ENCODE assay signal across 21 cellular contexts in genomic region chr14:94014375-94014774, GRCh38. TPM values are rescaled to one million over a fixed set of nuclear protein-coding genes. Genes with fewer than 3 reads are reported as not detected.
A peak's percentile ranks its signal among the peaks of the same experiment; 100 is the strongest.
DNase-seq lines count a peak whose midpoint lies in the region; ATAC-seq, FAIRE-seq and TF ChIP-seq lines count a peak whose summit lies in the region.
"Had no signal": no experiment of that assay in that cellular context is flagged by ENCODE, and none has a peak within 500 bp of the region (broad histone marks: within the 10 kb centered on the region; RNA-seq: fewer than 3 reads in every experiment).

No MANE protein-coding gene starts in this region.

- H3K36me3 ChIP-seq in KMS-11 (ENCODE audit: insufficient read depth) (no peaks in the 10 kb centered on the region), H1 (ENCODE audit: control insufficient read depth in 2 of 4, insufficient read depth in 4 of 4, low read length in 3 of 4) (no peaks in the 10 kb centered on the region)

- no peak overlapping the region; the same call in 1 of the 2 replicates for H2AFZ ChIP-seq in KMS-11 (ENCODE audit: low read depth)
- H2AFZ ChIP-seq in H1 (ENCODE audit: low read length), result 0 out of 2 replicates have a peak overlapping the region, but pooled peaks have one; percentile 39

- H3K27me3 ChIP-seq in KMS-11 (ENCODE audit: insufficient read depth, low read depth), result no peaks in the 10 kb centered on the region
- H3K27me3 ChIP-seq in H1 (replicated peaks in 1 of 4; ENCODE audit: control insufficient read depth in 3 of 4, extremely low read depth in 1 of 4, insufficient read depth in 3 of 4, low read length in 3 of 4), result peaks cover 0 to 2% (median 0%) of the 10 kb centered on the region in 4 experiments; a peak in 1 of 7 replicates

- H3K4me3 Mint-ChIP-seq in activated CD8-positive, alpha-beta T cell treated with anti-CD3 and anti-CD28 coated beads, Interleukin-2, amount 10 ng/mL, durations not matched to agents 7 days and 5 days, result no peak overlapping the region
- no peak overlapping the region for H3K4me3 Mint-ChIP-seq in activated CD8-positive, alpha-beta T cell treated with anti-CD3 and anti-CD28 coated beads for 36 hours
- no peak overlapping the region for H3K4me3 Mint-ChIP-seq in neural crest cell
- H3K4me3 Mint-ChIP-seq: CD4-positive, alpha-beta T cell; H9 had no signal

- no peak overlapping the region for H3K23ac ChIP-seq in H1 (ENCODE audit: insufficient read length)

- TF ChIP-seq EP300 in H1 (IDR thresholded peaks at IDR 0.05; ENCODE audit: borderline replicate concordance in 1 of 2, low read depth in 2 of 2, low read length in 2 of 2), result no peak

- no peak for TF ChIP-seq CTCF in activated CD8-positive, alpha-beta T cell treated with anti-CD3 and anti-CD28 coated beads for 36 hours (IDR thresholded peaks at IDR 0.05)
- TF ChIP-seq CTCF in KMS-11 (conservative IDR thresholded peaks at IDR 0.05; ENCODE audit: low read depth, low read length), result no peak
- no peak for TF ChIP-seq CTCF in H1 (IDR thresholded peaks at IDR 0.05; ENCODE audit: control extremely low read depth in 1 of 3, insufficient read depth in 1 of 3, low read depth in 1 of 3, low read length in 3 of 3)
- TF ChIP-seq CTCF in neural crest cell (conservative IDR thresholded peaks at IDR 0.05), result no peak

- no peak overlapping the region for H3K14ac ChIP-seq in H1 (ENCODE audit: insufficient read length)

- no peaks in the 10 kb centered on the region; the same call in 1 of the 2 replicates for H3K23me2 ChIP-seq in H1 (ENCODE audit: low read depth, low read length)

- H3K27me3 Mint-ChIP-seq in activated CD8-positive, alpha-beta T cell treated with anti-CD3 and anti-CD28 coated beads, Interleukin-2, amount 10 ng/mL, durations not matched to agents 7 days and 5 days (ENCODE audit: low read depth), result peaks cover 39% of the 10 kb centered on the region
- peaks cover 1% of the 10 kb centered on the region for H3K27me3 Mint-ChIP-seq in activated CD8-positive, alpha-beta T cell treated with anti-CD3 and anti-CD28 coated beads for 36 hours
- H3K27me3 Mint-ChIP-seq in neural crest cell (ENCODE audit: low read depth), result peaks cover 9% of the 10 kb centered on the region
- H3K27me3 Mint-ChIP-seq: CD4-positive, alpha-beta T cell had no signal

- H3K27ac ChIP-seq in KMS-11 (peak overlapping the region; percentile 48; the same call in 1 of the 2 replicates), H1 (ENCODE audit: low read depth, low read length) (no peak overlapping the region)
- H3K27ac ChIP-seq: 22Rv1, A549, C4-2B had no signal

- H4K91ac ChIP-seq in H1 (replicated peaks; ENCODE audit: insufficient read length, low read length), result no peak overlapping the region

- peaks cover 33% of the 10 kb centered on the region for H3K4me1 Mint-ChIP-seq in activated CD8-positive, alpha-beta T cell treated with anti-CD3 and anti-CD28 coated beads, Interleukin-2, amount 10 ng/mL, durations not matched to agents 7 days and 5 days (ENCODE audit: low read depth)
- H3K4me1 Mint-ChIP-seq in activated CD8-positive, alpha-beta T cell treated with anti-CD3 and anti-CD28 coated beads for 36 hours (ENCODE audit: low read depth), result peaks cover 27% of the 10 kb centered on the region
- no peaks in the 10 kb centered on the region for H3K4me1 Mint-ChIP-seq in neural crest cell

- H2BK20ac ChIP-seq in H1 (ENCODE audit: low read length), result no peak overlapping the region

- H3K4me1 ChIP-seq in KMS-11 (ENCODE audit: low read depth, poor library complexity, severe bottlenecking) (peaks cover 61% of the 10 kb centered on the region), H1 (replicated peaks in 1 of 4; ENCODE audit: control insufficient read depth in 3 of 4, insufficient read depth in 4 of 4, low read length in 3 of 4) (no peaks in the 10 kb centered on the region; a peak in 1 of 7 replicates)

- no peak overlapping the region; the same call in 1 of the 2 replicates for H3K9ac ChIP-seq in KMS-11
- H3K9ac ChIP-seq in H1 (replicated peaks in 1 of 4; ENCODE audit: extremely low read depth in 1 of 4, low read depth in 3 of 4, low read length in 3 of 4), result no peak overlapping the region

- intact Hi-C loops in activated CD8-positive, alpha-beta T cell treated with anti-CD3 and anti-CD28 coated beads for 36 hours (cut with micrococcal nuclease), result no loop called here

- H2BK5ac ChIP-seq in H1 (ENCODE audit: low read depth, low read length), result no peak overlapping the region

- no peak overlapping the region for H3K56ac ChIP-seq in H1 (replicated peaks; ENCODE audit: insufficient read length, low read depth, low read length)

- H3K4me3 ChIP-seq in KMS-11 (IDR thresholded peaks at IDR 0.05; ENCODE audit: insufficient read depth, low read depth, low read length) (no peak overlapping the region), H1 (ENCODE audit: extremely low read depth in 1 of 4, insufficient read depth in 2 of 4, low read depth in 3 of 4, low read length in 4 of 4) (no peak overlapping the region)
- H3K4me3 ChIP-seq: A549 had no signal

- H3K36me3 Mint-ChIP-seq in activated CD8-positive, alpha-beta T cell treated with anti-CD3 and anti-CD28 coated beads, Interleukin-2, amount 10 ng/mL, durations not matched to agents 7 days and 5 days (ENCODE audit: low read depth), result no peaks in the 10 kb centered on the region
- no peaks in the 10 kb centered on the region for H3K36me3 Mint-ChIP-seq in activated CD8-positive, alpha-beta T cell treated with anti-CD3 and anti-CD28 coated beads for 36 hours (ENCODE audit: low read depth)
- H3K36me3 Mint-ChIP-seq in neural crest cell (ENCODE audit: low read depth), result no peaks in the 10 kb centered on the region

- CTCF ChIA-PET in activated CD8-positive, alpha-beta T cell treated with anti-CD3 and anti-CD28 coated beads, Interleukin-2, amount 10 ng/mL, durations not matched to agents 7 days and 5 days (lab: Charles Lee), result interaction anchor here (1.4 to 5.8 kb wide), 7 partner anchors 12 to 74 kb away, joined by 3 to 19 read pairs (median 5); partner anchors contain the start of gene OTUB2
- CTCF ChIA-PET in activated CD8-positive, alpha-beta T cell treated with anti-CD3 and anti-CD28 coated beads for 36 hours (lab: Charles Lee), result interaction anchor here (1.0 to 2.5 kb wide), 3 partner anchors 10 to 122 kb away, joined by 4 to 6 read pairs (median 4); no protein-coding TSS in a partner anchor
- CTCF ChIA-PET in H1 (lab: Charles Lee; ENCODE audit: partially characterized antibody), result interaction anchor here (1.5 to 9.7 kb wide), 6 partner anchors 10 to 129 kb away, joined by 3 to 65 read pairs (median 7); no protein-coding TSS in a partner anchor

- H3K4me2 ChIP-seq in KMS-11, result peak overlapping the region; percentile 50
- no peak overlapping the region for H3K4me2 ChIP-seq in H1 (ENCODE audit: insufficient read depth in 1 of 2, low read depth in 2 of 2, low read length in 2 of 2)
- H3K4me2 ChIP-seq: A549 had no signal

- no peak for TF ChIP-seq RAD21 in H1 (IDR thresholded peaks at IDR 0.05 in 1 of 2, conservative IDR thresholded peaks at IDR 0.05 in 1 of 2; ENCODE audit: low read depth in 2 of 2, low read length in 2 of 2)

- no peak overlapping the region for H4K8ac ChIP-seq in H1 (ENCODE audit: extremely low read depth, insufficient read depth, low read length)

- ATAC-seq in activated CD8-positive, alpha-beta T cell treated with anti-CD3 and anti-CD28 coated beads, Interleukin-2, amount 10 ng/mL, durations not matched to agents 7 days and 5 days, result no peak
- ATAC-seq in activated CD8-positive, alpha-beta T cell treated with anti-CD3 and anti-CD28 coated beads for 36 hours, result no peak
- no peak for ATAC-seq in GM21367 (IDR thresholded peaks at IDR 0.05; ENCODE audit: unreplicated experiment)
- ATAC-seq: A549 had no signal

- no peaks in the 10 kb centered on the region for H3K9me3 Mint-ChIP-seq in activated CD8-positive, alpha-beta T cell treated with anti-CD3 and anti-CD28 coated beads, Interleukin-2, amount 10 ng/mL, durations not matched to agents 7 days and 5 days (ENCODE audit: insufficient read depth)
- no peaks in the 10 kb centered on the region for H3K9me3 Mint-ChIP-seq in activated CD8-positive, alpha-beta T cell treated with anti-CD3 and anti-CD28 coated beads for 36 hours
- no peaks in the 10 kb centered on the region for H3K9me3 Mint-ChIP-seq in neural crest cell
- H3K9me3 Mint-ChIP-seq: CD4-positive, alpha-beta T cell; H9 had no signal

- no peak for TF ChIP-seq POLR2A in H1 (IDR thresholded peaks at IDR 0.05; ENCODE audit: control extremely low read depth in 1 of 2, low read depth in 2 of 2, low read length in 2 of 2)

- H3K79me2 ChIP-seq in KMS-11 (ENCODE audit: insufficient read depth, low read depth) (no peaks in the 10 kb centered on the region), H1 (ENCODE audit: control insufficient read depth in 1 of 2, insufficient read depth in 2 of 2, low read length in 2 of 2) (no peaks in the 10 kb centered on the region)

- no peaks in the 10 kb centered on the region for H4K20me1 ChIP-seq in KMS-11 (ENCODE audit: insufficient read depth)
- no peaks in the 10 kb centered on the region for H4K20me1 ChIP-seq in H1 (replicated peaks in 1 of 2; ENCODE audit: control insufficient read depth in 1 of 2, insufficient read depth in 2 of 2, low read length in 2 of 2)

- no peak overlapping the region for H2BK12ac ChIP-seq in H1 (ENCODE audit: low read depth, low read length)

- no peak overlapping the region for H2BK15ac ChIP-seq in H1 (ENCODE audit: low read length)

- no peaks in the 10 kb centered on the region for H3K9me3 ChIP-seq in H1 (ENCODE audit: insufficient read depth in 2 of 2, low read depth in 1 of 2, low read length in 1 of 2)
- H3K9me3 ChIP-seq: A549 had no signal

- POLR2A ChIA-PET in activated CD8-positive, alpha-beta T cell treated with anti-CD3 and anti-CD28 coated beads, Interleukin-2, amount 10 ng/mL, durations not matched to agents 7 days and 5 days (lab: Charles Lee), result interaction anchor here (0.6 kb wide), 1 partner anchor 9 kb away, joined by 4 read pairs; no protein-coding TSS in a partner anchor
- POLR2A ChIA-PET in activated CD8-positive, alpha-beta T cell treated with anti-CD3 and anti-CD28 coated beads for 36 hours (lab: Charles Lee), result interaction anchor here (1.3 kb wide), 1 partner anchor 9 kb away, joined by 3 read pairs; no protein-coding TSS in a partner anchor
- POLR2A ChIA-PET in H1 (lab: Charles Lee; ENCODE audit: partially characterized antibody), result interaction anchor here (0.6 kb wide), 1 partner anchor 115 kb away, joined by 3 read pairs; no protein-coding TSS in a partner anchor

- H4K5ac ChIP-seq in H1 (ENCODE audit: insufficient read length, low read depth, low read length), result no peak overlapping the region

- H3K27ac Mint-ChIP-seq in activated CD8-positive, alpha-beta T cell treated with anti-CD3 and anti-CD28 coated beads, Interleukin-2, amount 10 ng/mL, durations not matched to agents 7 days and 5 days, result peak overlapping the region; percentile 33
- no peak overlapping the region for H3K27ac Mint-ChIP-seq in activated CD8-positive, alpha-beta T cell treated with anti-CD3 and anti-CD28 coated beads for 36 hours
- peak overlapping the region; percentile 78 for H3K27ac Mint-ChIP-seq in neural crest cell (ENCODE audit: unreplicated experiment)
- H3K27ac Mint-ChIP-seq: CD4-positive, alpha-beta T cell; H9 had no signal

- H3K4ac ChIP-seq in H1 (replicated peaks; ENCODE audit: insufficient read length, low read depth, low read length), result no peak overlapping the region

- FAIRE-seq in H1 (lab: Jason Lieb, UNC), result no peak
- FAIRE-seq: A549 had no signal

- H2AK5ac ChIP-seq in H1 (ENCODE audit: low read depth, low read length), result no peak overlapping the region

- 92% methylated on average over 6 of the region's 6 CpGs; no CpG with 5 or more reads in 1 of the 2 experiments for WGBS in H1 (ENCODE audit: extremely low coverage in 1 of 2, insufficient coverage in 1 of 2, insufficient read length in 1 of 2, insufficient replicate concordance in 2 of 2, low coverage in 1 of 2, low lambda C conversion rate in 2 of 2, missing lambda C conversion rate in 1 of 2), 2 experiments

- DNase-seq in activated CD8-positive, alpha-beta T cell treated with anti-CD3 and anti-CD28 coated beads, Interleukin-2, amount 10 ng/mL, durations not matched to agents 7 days and 5 days, result no peak
- no peak for DNase-seq in activated CD8-positive, alpha-beta T cell treated with anti-CD3 and anti-CD28 coated beads for 36 hours
- no peak for DNase-seq in H1 (ENCODE audit: low read depth in 1 of 2, low spot score in 2 of 2)
- DNase-seq in neural crest cell (ENCODE audit: low read depth, low spot score), result no peak
- DNase-seq in stimulated activated CD4-positive, alpha-beta T cell treated with anti-CD3 and anti-CD28 coated beads, Interleukin-2, amount 100 ng/mL, for 48 hours, result no peak
- no peak for DNase-seq in epidermal melanocyte (ENCODE audit: insufficient read length, low spot score)
- DNase-seq: AML-193; CD4-positive, alpha-beta T cell; DMS153; DMS79; GF-D8; GOT3; H9 had no signal

- H2BK120ac ChIP-seq in H1 (replicated peaks; ENCODE audit: low read depth, low read length), result no peak overlapping the region

- H3K79me1 ChIP-seq in H1 (ENCODE audit: low read depth, low read length), result no peaks in the 10 kb centered on the region

- no peak overlapping the region for H3K18ac ChIP-seq in H1 (ENCODE audit: extremely low read depth, low read length)

RNA-seq across cellular contexts. Expression of gene OTUB2, which starts 11.8 kb away (rescaled TPM):
- total RNA-seq in activated CD8-positive, alpha-beta T cell treated with anti-CD3 and anti-CD28 coated beads, Interleukin-2, amount 10 ng/mL, durations not matched to agents 7 days and 5 days, result 1 to 10 TPM; 1.4 to 1.7 TPM
- total RNA-seq in activated CD8-positive, alpha-beta T cell treated with anti-CD3 and anti-CD28 coated beads for 36 hours, result under 1 TPM; 0.25 to 0.29 TPM
- total RNA-seq in H1 (2021; fragmentation: NEBNext Ultra II Directional; extraction: Animal tissue kit (Norgen Biotek cat#: 25700)), result 4.1 and 4.2 TPM in 2 replicates
- 2.2 and 2.6 TPM in 2 replicates for polyA plus RNA-seq in H1 (2011; rRNA removed)
- 2.1 TPM for polyA plus RNA-seq in H1 (2011; cell fraction: cytosol; rRNA removed)
- polyA plus RNA-seq in H1 (2011; cell fraction: nucleus; rRNA removed), result 3.1 TPM
- 2.8 to 4.1 TPM (median 3.5 TPM) in 4 replicates for polyA plus RNA-seq in H1 (2012, experiment 1 of 2)
- 5.0 TPM for polyA plus RNA-seq in H1 (2012, experiment 2 of 2)
- 2.3 TPM for polyA plus RNA-seq in H1 (2013, experiment 1 of 2)
- 2.1 TPM for polyA plus RNA-seq in H1 (2013, experiment 2 of 2)
- 7.9 and 8.0 TPM in 2 replicates for polyA minus RNA-seq in H1 (2011; rRNA and poly(A)+ RNA removed)
- polyA minus RNA-seq in H1 (2011; cell fraction: cytosol; rRNA and poly(A)+ RNA removed), result 4.5 TPM
- 5.9 TPM for polyA minus RNA-seq in H1 (2011; cell fraction: nucleus; rRNA and poly(A)+ RNA removed)
- total RNA-seq in neural crest cell, result 4.4 and 4.8 TPM in 2 replicates
- total RNA-seq: CD4-positive, alpha-beta T cell had no signal

RNA-seq across cellular contexts. Expression of gene CCDC197, which starts 17.3 kb away (rescaled TPM):
- total RNA-seq in activated CD8-positive, alpha-beta T cell treated with anti-CD3 and anti-CD28 coated beads, Interleukin-2, amount 10 ng/mL, durations not matched to agents 7 days and 5 days, result not detected
- total RNA-seq in activated CD8-positive, alpha-beta T cell treated with anti-CD3 and anti-CD28 coated beads for 36 hours, result not detected
- total RNA-seq in H1 (2021; fragmentation: NEBNext Ultra II Directional; extraction: Animal tissue kit (Norgen Biotek cat#: 25700)), result not detected in 2 replicates
- not detected in 2 replicates for polyA plus RNA-seq in H1 (2011; rRNA removed)
- not detected for polyA plus RNA-seq in H1 (2011; cell fraction: cytosol; rRNA removed)
- not detected for polyA plus RNA-seq in H1 (2011; cell fraction: nucleus; rRNA removed)
- not detected in 4 replicates for polyA plus RNA-seq in H1 (2012, experiment 1 of 2)
- polyA plus RNA-seq in H1 (2012, experiment 2 of 2), result not detected
- polyA plus RNA-seq in H1 (2013, experiment 1 of 2), result not detected
- polyA plus RNA-seq in H1 (2013, experiment 2 of 2), result not detected
- not detected in 2 replicates for polyA minus RNA-seq in H1 (2011; rRNA and poly(A)+ RNA removed)
- not detected for polyA minus RNA-seq in H1 (2011; cell fraction: cytosol; rRNA and poly(A)+ RNA removed)
- not detected for polyA minus RNA-seq in H1 (2011; cell fraction: nucleus; rRNA and poly(A)+ RNA removed)
- total RNA-seq in neural crest cell, result not detected in 2 replicates
- total RNA-seq: CD4-positive, alpha-beta T cell; Daoy; H9; HT-29 had no signal
- polyA plus RNA-seq: A549, BJ had no signal

RNA-seq across cellular contexts. Expression of gene ASB2, which starts 38.0 kb away (rescaled TPM):
- total RNA-seq in activated CD8-positive, alpha-beta T cell treated with anti-CD3 and anti-CD28 coated beads, Interleukin-2, amount 10 ng/mL, durations not matched to agents 7 days and 5 days, result 10 to 100 TPM; 15.8 to 17.0 TPM
- total RNA-seq in activated CD8-positive, alpha-beta T cell treated with anti-CD3 and anti-CD28 coated beads for 36 hours, result 10 to 100 TPM; 11.7 to 12.7 TPM
- total RNA-seq in H1 (2021; fragmentation: NEBNext Ultra II Directional; extraction: Animal tissue kit (Norgen Biotek cat#: 25700)), result 0.77 and 1.0 TPM in 2 replicates
- 2.1 and 3.2 TPM in 2 replicates for polyA plus RNA-seq in H1 (2011; rRNA removed)
- 1.3 TPM for polyA plus RNA-seq in H1 (2011; cell fraction: cytosol; rRNA removed)
- 0.91 TPM for polyA plus RNA-seq in H1 (2011; cell fraction: nucleus; rRNA removed)
- 0.37 to 0.97 TPM (median 0.77 TPM) in 4 replicates for polyA plus RNA-seq in H1 (2012, experiment 1 of 2)
- 0.47 TPM for polyA plus RNA-seq in H1 (2012, experiment 2 of 2)
- 0.83 TPM for polyA plus RNA-seq in H1 (2013, experiment 1 of 2)
- polyA plus RNA-seq in H1 (2013, experiment 2 of 2), result 1.2 TPM
- polyA minus RNA-seq in H1 (2011; rRNA and poly(A)+ RNA removed), result 1.2 and 2.1 TPM in 2 replicates
- 3.7 TPM for polyA minus RNA-seq in H1 (2011; cell fraction: cytosol; rRNA and poly(A)+ RNA removed)
- 1.9 TPM for polyA minus RNA-seq in H1 (2011; cell fraction: nucleus; rRNA and poly(A)+ RNA removed)
- total RNA-seq in neural crest cell, result 3.0 and 3.5 TPM in 2 replicates
